ENCODE assay signal across 16 cellular contexts in the genomic region with DNA sequence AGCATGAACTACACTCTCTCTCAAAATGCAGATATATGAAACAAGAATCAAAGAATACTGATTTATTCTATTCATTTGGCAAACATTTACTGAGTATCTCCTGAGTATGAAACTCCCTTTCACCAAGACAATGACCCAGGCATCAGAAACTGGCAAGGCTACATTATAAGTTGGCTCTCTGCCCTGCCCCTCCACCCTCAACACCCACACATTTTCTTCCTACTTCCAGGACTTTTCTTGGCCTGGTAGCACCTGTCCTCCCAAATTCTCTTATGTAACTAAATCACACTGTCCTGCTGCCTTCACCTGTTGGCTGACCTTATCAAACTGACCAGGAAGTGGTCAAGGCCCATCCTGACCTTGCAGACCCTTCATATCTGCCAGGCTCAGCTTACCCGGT. TPM values are rescaled to one million over a fixed set of nuclear protein-coding genes. Genes with fewer than 3 reads are reported as not detected.
"Had no signal": no experiment of that assay in that cellular context is flagged by ENCODE, and none has a peak within 500 bp of the region (broad histone marks: within the 10 kb centered on the region; RNA-seq: fewer than 3 reads in every experiment).

No MANE protein-coding gene starts in this region.

- H3K36me3 ChIP-seq: esophagus muscularis mucosa, upper lobe of left lung had no signal

- FAIRE-seq: bronchial epithelial cell, endometrium had no signal

- H3K27ac ChIP-seq: esophagus muscularis mucosa had no signal

- H3K4me3 ChIP-seq: esophagus muscularis mucosa, smooth muscle cell had no signal

- H3K36me3 Mint-ChIP-seq: activated naive CD8-positive, alpha-beta T cell treated with anti-CD3 and anti-CD28 coated beads, Interleukin-2, amount 10 ng/mL, durations not matched to agents 7 days and 5 days; stimulated activated memory B cell treated with anti-CD40 and anti-IgM and Interleukin-4, amounts not matched to agents 10 μg/mL and 1 μg/mL and 100 μg/mL, for 72 hours had no signal

- ATAC-seq: natural killer cell treated with Interleukin-12 subunit alpha and Interleukin-12 subunit beta and Interleukin-15 and Interleukin-18, amount 100 ng/mL, for 72 hours; right cardiac atrium; stimulated activated memory B cell treated with anti-CD40 and anti-IgM and Interleukin-4, amounts not matched to agents 10 μg/mL and 1 μg/mL and 100 μg/mL, for 72 hours had no signal

- H3K9me3 Mint-ChIP-seq: stimulated activated memory B cell treated with anti-CD40 and anti-IgM and Interleukin-4, amounts not matched to agents 10 μg/mL and 1 μg/mL and 100 μg/mL, for 72 hours had no signal

- DNase-seq: activated B cell treated with CpG ODN at 0.5 μM for 24 hours; activated CD4-positive, alpha-beta T cell treated with anti-CD3 and anti-CD28 coated beads, Interleukin-2, amount 50 U/mL, for 1 hour; activated effector memory CD4-positive, alpha-beta T cell treated with Interleukin-2 at 50 U/mL for 16 hours; activated naive CD8-positive, alpha-beta T cell treated with anti-CD3 and anti-CD28 coated beads, Interleukin-2, amount 10 ng/mL, durations not matched to agents 7 days and 5 days; anterior cingulate cortex; glutamatergic neuron; nucleus accumbens; right cardiac atrium; upper lobe of left lung had no signal

- H3K4me3 Mint-ChIP-seq: activated B cell treated with CpG ODN at 0.5 μM for 24 hours; activated naive CD8-positive, alpha-beta T cell treated with anti-CD3 and anti-CD28 coated beads, Interleukin-2, amount 10 ng/mL, durations not matched to agents 7 days and 5 days; natural killer cell treated with Interleukin-12 subunit alpha and Interleukin-12 subunit beta and Interleukin-15 and Interleukin-18, amount 100 ng/mL, for 72 hours; stimulated activated memory B cell treated with anti-CD40 and anti-IgM and Interleukin-4, amounts not matched to agents 10 μg/mL and 1 μg/mL and 100 μg/mL, for 72 hours had no signal

- H3K9me3 ChIP-seq: esophagus muscularis mucosa, upper lobe of left lung had no signal

- H3K27ac Mint-ChIP-seq: activated B cell treated with CpG ODN at 0.5 μM for 24 hours; activated naive CD8-positive, alpha-beta T cell treated with anti-CD3 and anti-CD28 coated beads, Interleukin-2, amount 10 ng/mL, durations not matched to agents 7 days and 5 days; natural killer cell treated with Interleukin-12 subunit alpha and Interleukin-12 subunit beta and Interleukin-15 and Interleukin-18, amount 100 ng/mL, for 72 hours; stimulated activated memory B cell treated with anti-CD40 and anti-IgM and Interleukin-4, amounts not matched to agents 10 μg/mL and 1 μg/mL and 100 μg/mL, for 72 hours had no signal

- H3K4me1 Mint-ChIP-seq: activated B cell treated with CpG ODN at 0.5 μM for 24 hours; activated naive CD8-positive, alpha-beta T cell treated with anti-CD3 and anti-CD28 coated beads, Interleukin-2, amount 10 ng/mL, durations not matched to agents 7 days and 5 days; stimulated activated memory B cell treated with anti-CD40 and anti-IgM and Interleukin-4, amounts not matched to agents 10 μg/mL and 1 μg/mL and 100 μg/mL, for 72 hours had no signal

RNA-seq across cellular contexts. Expression of a gene that starts 3.5 kb away (rescaled TPM):
- total RNA-seq: activated B cell treated with CpG ODN at 0.5 μM for 24 hours; activated naive CD8-positive, alpha-beta T cell treated with anti-CD3 and anti-CD28 coated beads, Interleukin-2, amount 10 ng/mL, durations not matched to agents 7 days and 5 days; natural killer cell treated with Interleukin-12 subunit alpha and Interleukin-12 subunit beta and Interleukin-15 and Interleukin-18, amount 100 ng/mL, for 72 hours; T-helper 1 cell treated with Interleukin-12 subunit alpha and Interleukin-12 subunit beta and Interleukin-4 antibody, amounts not matched to agents 30 ng/mL and 1 ng/mL, for 36 hours had no signal
